In the genomic region with DNA sequence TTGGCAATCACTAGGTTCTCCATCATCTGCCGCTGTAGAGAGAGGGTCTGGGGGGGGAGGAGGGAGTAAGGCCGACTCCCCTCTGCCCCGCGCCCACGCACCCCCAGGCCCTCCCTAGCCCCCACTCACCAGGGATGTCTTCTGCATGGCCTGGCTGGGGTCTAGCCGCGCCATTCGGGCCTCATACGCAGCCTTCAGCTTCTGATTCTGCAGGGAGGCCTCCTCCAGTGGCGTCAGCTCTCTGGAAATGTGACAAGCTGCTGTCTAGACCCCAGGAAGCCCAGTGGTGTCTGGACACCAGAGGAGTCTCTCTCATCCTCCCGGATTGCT, we compare ENCODE assay signal across 10 cellular contexts. TPM values are rescaled to one million over a fixed set of nuclear protein-coding genes. Genes with fewer than 3 reads are reported as not detected.
DNase-seq lines count a peak whose midpoint lies in the region; FAIRE-seq and TF ChIP-seq lines count a peak whose summit lies in the region.
"Had no signal": no experiment of that assay in that cellular context is flagged by ENCODE, and none has a peak within 500 bp of the region (broad histone marks: within the 10 kb centered on the region; RNA-seq: fewer than 3 reads in every experiment).

No MANE protein-coding gene starts in this region.

- H2AFZ ChIP-seq in endothelial cell of umbilical vein (ENCODE audit: low read depth, low read length): peak overlapping the region; percentile 90

- no TSS peak for BruUV-seq in endothelial cell of umbilical vein (replicated peaks; lab: Mats Ljungman, UMichigan)

- CTCF ChIA-PET in endothelial cell of umbilical vein (lab: Charles Lee): interaction anchor here (0.8 to 1.4 kb wide), 3 partner anchors 12 to 148 kb away, joined by 3 to 4 read pairs (median 3); no protein-coding TSS in a partner anchor

- FAIRE-seq in endothelial cell of umbilical vein (lab: Jason Lieb, UNC): peak; percentile 67
- FAIRE-seq: endometrium had no signal

- intact Hi-C loops in endothelial cell of umbilical vein (cut with micrococcal nuclease): no loop called here

- H3K9me3 ChIP-seq in Peyer's patch (no peaks in the 10 kb centered on the region), endothelial cell of umbilical vein (replicated peaks; ENCODE audit: control insufficient read depth, insufficient read depth, low read length) (no peaks in the 10 kb centered on the region), right atrium auricular region (no peaks in the 10 kb centered on the region)

- dilution Hi-C loops in endothelial cell of umbilical vein (cut with MboI; ENCODE audit: extremely low pct_ligation_motif_present, low sequenced_read_pairs): no loop called here

- no peak for TF ChIP-seq POLR2A in Peyer's patch (IDR thresholded peaks at IDR 0.05)
- TF ChIP-seq POLR2A in endothelial cell of umbilical vein (IDR thresholded peaks at IDR 0.05; ENCODE audit: low read depth, low read length): no peak

- H3K36me3 ChIP-seq in Peyer's patch: no peaks in the 10 kb centered on the region
- peaks cover 0 to 3% of the 10 kb centered on the region in 2 experiments for H3K36me3 ChIP-seq in endothelial cell of umbilical vein (ENCODE audit: control insufficient read depth in 2 of 2, extremely low read depth in 1 of 2, insufficient read depth in 2 of 2, low read length in 2 of 2)
- H3K36me3 ChIP-seq in right atrium auricular region: no peaks in the 10 kb centered on the region

- H3K9ac ChIP-seq in endothelial cell of umbilical vein (replicated peaks; ENCODE audit: extremely low read depth, insufficient read depth, low read length): peak overlapping the region; percentile 86

- H3K27me3 ChIP-seq in Peyer's patch: no peaks in the 10 kb centered on the region
- no peaks in the 10 kb centered on the region for H3K27me3 ChIP-seq in endothelial cell of umbilical vein (ENCODE audit: control insufficient read depth in 2 of 2, insufficient read depth in 2 of 2, low read length in 2 of 2)
- H3K27me3 ChIP-seq in right atrium auricular region: no peaks in the 10 kb centered on the region

- H4K20me1 ChIP-seq in endothelial cell of umbilical vein (replicated peaks; ENCODE audit: control insufficient read depth, extremely low read depth, insufficient read depth, low read length): no peaks in the 10 kb centered on the region

- H3K4me3 ChIP-seq in Peyer's patch (peak overlapping the region; percentile 33 to 56 (median 46)), endothelial cell of umbilical vein (replicated peaks in 1 of 3; ENCODE audit: insufficient read depth in 1 of 3, low read depth in 1 of 3, low read length in 3 of 3) (peak overlapping the region; percentile 45 to 95 (median 75)), retinal pigment epithelial cell (ENCODE audit: low read length) (peak overlapping the region; percentile 70), right atrium auricular region (no peak overlapping the region)

- no peaks in the 10 kb centered on the region for H3K9me1 ChIP-seq in endothelial cell of umbilical vein (replicated peaks; ENCODE audit: control insufficient read depth, extremely low read depth, insufficient read depth, low read length)

- DNase-seq in NCI-H524 (lab: John Stamatoyannopoulos, UW) (peak; percentile 20 to 64), NCI-H524 treated with DMSO at 0.1 percent for 48 hours (lab: John Stamatoyannopoulos, UW) (no peak), Peyer's patch (no peak), endothelial cell of umbilical vein (ENCODE audit: low read depth, low spot score) (no peak), retinal pigment epithelial cell (ENCODE audit: low read depth) (no peak), NOMO-1 (lab: John Stamatoyannopoulos, UW; ENCODE audit: unreplicated experiment in 2 of 2) (no peak), mesenteric fat pad (ENCODE audit: low spot score) (no peak), right atrium auricular region (ENCODE audit: low spot score) (no peak)
- DNase-seq: stimulated activated CD4-positive, alpha-beta T cell treated with anti-CD3 and anti-CD28 coated beads, Interleukin-12 subunit alpha, Interleukin-12 subunit beta, amount 100 ng/mL, for 4 hours had no signal

- POLR2A ChIA-PET in endothelial cell of umbilical vein (lab: Charles Lee): no interaction called here

- TF ChIP-seq CTCF in Peyer's patch (IDR thresholded peaks at IDR 0.05) (no peak), endothelial cell of umbilical vein (IDR thresholded peaks at IDR 0.05; ENCODE audit: extremely low read depth in 1 of 2, insufficient read depth in 1 of 2, low read depth in 1 of 2, low read length in 2 of 2) (no peak), retinal pigment epithelial cell (conservative IDR thresholded peaks at IDR 0.05; ENCODE audit: low read depth, low read length) (no peak), right atrium auricular region (IDR thresholded peaks at IDR 0.05) (no peak)

- peaks cover 14% of the 10 kb centered on the region for H3K79me2 ChIP-seq in endothelial cell of umbilical vein (ENCODE audit: control insufficient read depth, insufficient read depth, low read length)

- H3K4me2 ChIP-seq in endothelial cell of umbilical vein (ENCODE audit: insufficient read depth, low read length): peak overlapping the region; percentile 88

- H3K4me1 ChIP-seq in Peyer's patch (peaks cover 0 to 26% (median 5%) of the 10 kb centered on the region in 4 donors), endothelial cell of umbilical vein (ENCODE audit: control insufficient read depth, extremely low read depth, insufficient read depth, low read length) (peaks cover 9% of the 10 kb centered on the region), right atrium auricular region (peaks cover 0 to 11% of the 10 kb centered on the region in 2 donors)

- H3K27ac ChIP-seq in Peyer's patch (peak overlapping the region in 1 of 4 donors; percentile 49), endothelial cell of umbilical vein (ENCODE audit: insufficient read depth, low read depth, low read length) (peak overlapping the region; percentile 78), right atrium auricular region (no peak overlapping the region)

RNA-seq across cellular contexts. Expression of a gene that starts 8.3 kb away (rescaled TPM):
- total RNA-seq in Peyer's patch: 10 to 100 TPM; 14.9 to 45.9 (median 27.9) TPM
- 15.5 and 18.3 TPM in 2 replicates for total RNA-seq in endothelial cell of umbilical vein
- polyA plus RNA-seq in endothelial cell of umbilical vein: 17.3 and 19.0 TPM in 2 replicates
- polyA plus RNA-seq in endothelial cell of umbilical vein (2011; cell fraction: cytosol; rRNA removed): 4.9 and 10.1 TPM in 2 replicates
- 41.9 and 59.1 TPM in 2 replicates for polyA plus RNA-seq in endothelial cell of umbilical vein (2011; cell fraction: nucleus; rRNA removed)
- polyA plus RNA-seq in endothelial cell of umbilical vein (2012): 8.3 and 14.2 TPM in 2 replicates
- polyA minus RNA-seq in endothelial cell of umbilical vein: 7.0 and 12.6 TPM in 2 replicates
- 4.5 TPM for polyA minus RNA-seq in endothelial cell of umbilical vein (2011; cell fraction: cytosol; rRNA and poly(A)+ RNA removed)
- polyA minus RNA-seq in endothelial cell of umbilical vein (2011; cell fraction: nucleus; rRNA and poly(A)+ RNA removed): 7.1 and 12.7 TPM in 2 replicates
- total RNA-seq in mesenteric fat pad: 17.9 TPM
- 10 to 100 TPM in 1 of 2 donors, 1 to 10 TPM in 1; 7.3 to 11.3 TPM for total RNA-seq in right atrium auricular region

RNA-seq across cellular contexts. Expression of a gene that starts 8.9 kb away (rescaled TPM):
- total RNA-seq in Peyer's patch: 100 to 1,000 TPM in 3 of 4 donors, 10 to 100 TPM in 1; 59.0 to 270 (median 125) TPM
- 36.6 and 42.7 TPM in 2 replicates for total RNA-seq in endothelial cell of umbilical vein
- polyA plus RNA-seq in endothelial cell of umbilical vein: 40.0 and 41.6 TPM in 2 replicates
- polyA plus RNA-seq in endothelial cell of umbilical vein (2011; cell fraction: cytosol; rRNA removed): 12.7 and 16.7 TPM in 2 replicates
- polyA plus RNA-seq in endothelial cell of umbilical vein (2011; cell fraction: nucleus; rRNA removed): 161 and 165 TPM in 2 replicates
- 17.8 and 29.4 TPM in 2 replicates for polyA plus RNA-seq in endothelial cell of umbilical vein (2012)
- 28.4 and 35.5 TPM in 2 replicates for polyA minus RNA-seq in endothelial cell of umbilical vein
- polyA minus RNA-seq in endothelial cell of umbilical vein (2011; cell fraction: cytosol; rRNA and poly(A)+ RNA removed): 13.1 TPM
- polyA minus RNA-seq in endothelial cell of umbilical vein (2011; cell fraction: nucleus; rRNA and poly(A)+ RNA removed): 29.8 and 61.9 TPM in 2 replicates
- total RNA-seq in mesenteric fat pad: 26.0 TPM
- total RNA-seq in right atrium auricular region: 10 to 100 TPM; 10.0 to 11.1 TPM

RNA-seq across cellular contexts. Expression of a gene that starts 10.9 kb away (rescaled TPM):
- total RNA-seq in Peyer's patch (10 to 100 TPM; 19.0 to 44.7 (median 36.7) TPM), endothelial cell of umbilical vein (7.4 and 8.7 TPM in 2 replicates), mesenteric fat pad (9.1 TPM), right atrium auricular region (10 to 100 TPM in 1 of 2 donors, 1 to 10 TPM in 1; 5.9 to 12.7 TPM)
- polyA plus RNA-seq in endothelial cell of umbilical vein: 7.3 and 11.6 TPM in 2 replicates
- 3.4 and 7.2 TPM in 2 replicates for polyA plus RNA-seq in endothelial cell of umbilical vein (2011; cell fraction: cytosol; rRNA removed)
- 3.5 and 4.1 TPM in 2 replicates for polyA plus RNA-seq in endothelial cell of umbilical vein (2011; cell fraction: nucleus; rRNA removed)
- 4.9 and 7.4 TPM in 2 replicates for polyA plus RNA-seq in endothelial cell of umbilical vein (2012)
- polyA minus RNA-seq in endothelial cell of umbilical vein: 3.0 and 3.2 TPM in 2 replicates
- 6.6 TPM for polyA minus RNA-seq in endothelial cell of umbilical vein (2011; cell fraction: cytosol; rRNA and poly(A)+ RNA removed)
- 1.6 and 4.2 TPM in 2 replicates for polyA minus RNA-seq in endothelial cell of umbilical vein (2011; cell fraction: nucleus; rRNA and poly(A)+ RNA removed)

RNA-seq across cellular contexts. Expression of a gene that starts 26.0 kb away (rescaled TPM):
- total RNA-seq in Peyer's patch (100 to 1,000 TPM in 3 of 4 donors, 10 to 100 TPM in 1; 97.9 to 198 (median 158) TPM), endothelial cell of umbilical vein (84.0 and 99.9 TPM in 2 replicates), mesenteric fat pad (41.0 TPM), right atrium auricular region (10 to 100 TPM; 13.8 to 20.2 TPM)
- polyA plus RNA-seq in endothelial cell of umbilical vein: 74.5 and 83.8 TPM in 2 replicates
- polyA plus RNA-seq in endothelial cell of umbilical vein (2011; cell fraction: cytosol; rRNA removed): 38.4 and 55.0 TPM in 2 replicates
- polyA plus RNA-seq in endothelial cell of umbilical vein (2011; cell fraction: nucleus; rRNA removed): 427 and 457 TPM in 2 replicates
- polyA plus RNA-seq in endothelial cell of umbilical vein (2012): 40.9 and 50.9 TPM in 2 replicates
- 46.7 and 52.0 TPM in 2 replicates for polyA minus RNA-seq in endothelial cell of umbilical vein
- polyA minus RNA-seq in endothelial cell of umbilical vein (2011; cell fraction: cytosol; rRNA and poly(A)+ RNA removed): 15.4 TPM
- 55.0 and 57.4 TPM in 2 replicates for polyA minus RNA-seq in endothelial cell of umbilical vein (2011; cell fraction: nucleus; rRNA and poly(A)+ RNA removed)

RNA-seq across cellular contexts. Expression of a gene that starts 54.8 kb away (rescaled TPM):
- total RNA-seq in Peyer's patch (10 to 100 TPM; 13.9 to 76.7 (median 25.6) TPM), endothelial cell of umbilical vein (11.4 and 13.7 TPM in 2 replicates), mesenteric fat pad (4.6 TPM), right atrium auricular region (1 to 10 TPM; 1.1 to 2.2 TPM)
- 3.5 and 4.7 TPM in 2 replicates for polyA plus RNA-seq in endothelial cell of umbilical vein
- polyA plus RNA-seq in endothelial cell of umbilical vein (2011; cell fraction: cytosol; rRNA removed): 3.8 and 3.9 TPM in 2 replicates
- polyA plus RNA-seq in endothelial cell of umbilical vein (2011; cell fraction: nucleus; rRNA removed): 9.7 and 11.2 TPM in 2 replicates
- 6.5 and 6.8 TPM in 2 replicates for polyA plus RNA-seq in endothelial cell of umbilical vein (2012)
- 4.0 and 4.4 TPM in 2 replicates for polyA minus RNA-seq in endothelial cell of umbilical vein
- 4.4 TPM for polyA minus RNA-seq in endothelial cell of umbilical vein (2011; cell fraction: cytosol; rRNA and poly(A)+ RNA removed)
- 5.0 and 5.3 TPM in 2 replicates for polyA minus RNA-seq in endothelial cell of umbilical vein (2011; cell fraction: nucleus; rRNA and poly(A)+ RNA removed)

Comparison
In these comparisons a context has a peak if more than half of its experiments do, and no peak if none do; other contexts are left out.
1. DNase-seq: peak in NCI-H524 (2 of 2); none in NCI-H524 treated with DMSO at 0.1 percent for 48 hours (single experiment), Peyer's patch (0 of 3), endothelial cell of umbilical vein (single experiment), retinal pigment epithelial cell (single experiment), NOMO-1 (0 of 2), mesenteric fat pad (single experiment) and right atrium auricular region (single experiment).
2. H3K4me3 ChIP-seq: peak in Peyer's patch (4 of 4), endothelial cell of umbilical vein (3 of 3) and retinal pigment epithelial cell (single experiment); none in right atrium auricular region (0 of 2).